23 cellular contexts compared by ENCODE assay signal in the genomic region with DNA sequence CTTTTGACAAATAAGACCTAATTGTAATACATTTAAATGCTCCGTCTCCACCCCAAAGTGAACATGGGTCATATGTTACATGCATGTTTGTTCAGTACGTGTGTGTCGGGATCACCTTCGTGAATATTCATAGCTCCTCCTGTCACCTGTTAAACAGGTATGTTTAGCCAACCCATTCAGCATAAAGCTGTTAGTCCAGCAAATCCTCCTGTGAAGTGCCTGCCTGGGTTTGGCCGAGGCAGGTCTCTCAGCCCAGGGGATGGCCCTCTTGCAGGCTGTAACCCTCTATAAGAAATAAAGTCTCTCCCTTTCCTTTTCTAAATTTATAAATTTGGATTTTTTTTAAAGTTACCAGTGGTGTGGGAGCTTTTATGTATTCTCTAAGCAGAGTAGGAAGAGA. TPM values are rescaled to one million over a fixed set of nuclear protein-coding genes. Genes with fewer than 3 reads are reported as not detected.
"Had no signal": no experiment of that assay in that cellular context is flagged by ENCODE, and none has a peak within 500 bp of the region (broad histone marks: within the 10 kb centered on the region; RNA-seq: fewer than 3 reads in every experiment).

No MANE protein-coding gene starts in this region.

- ATAC-seq: K562 had no signal

- H3K27ac ChIP-seq: HL-60, KMS-11, SJSA1, SK-N-MC had no signal

- H3K36me3 Mint-ChIP-seq: IgD-negative memory B cell had no signal

- H3K4me3 Mint-ChIP-seq: IgD-negative memory B cell had no signal

- H3K4me1 Mint-ChIP-seq: IgD-negative memory B cell had no signal

- H3K27ac Mint-ChIP-seq: IgD-negative memory B cell had no signal

- H3K27me3 Mint-ChIP-seq: IgD-negative memory B cell had no signal

- H3K4me3 ChIP-seq: K562, SJSA1, SK-N-MC had no signal

- DNase-seq: Kasumi-1, MV-4-11, NCI-H1048, NCI-H1105, NCI-H1417, NCI-H1436 treated with DMSO at 0.1 percent for 48 hours, NCI-H1694, NCI-H187 treated with DMSO at 0.1 percent for 48 hours, NCI-H2029 treated with DMSO at 0.1 percent for 48 hours, NCI-H2107, NCI-H345, NCI-H446 treated with DMSO at 0.1 percent for 48 hours, NCI-H510A treated with DMSO at 0.1 percent for 48 hours, Right ventricle myocardium superior, RPMI8226, SIG-M5 had no signal

RNA-seq across cellular contexts. Expression of gene NTM, which starts 38.9 kb away (rescaled TPM):
- total RNA-seq: K562, MCF 10A had no signal
